In the genomic region with DNA sequence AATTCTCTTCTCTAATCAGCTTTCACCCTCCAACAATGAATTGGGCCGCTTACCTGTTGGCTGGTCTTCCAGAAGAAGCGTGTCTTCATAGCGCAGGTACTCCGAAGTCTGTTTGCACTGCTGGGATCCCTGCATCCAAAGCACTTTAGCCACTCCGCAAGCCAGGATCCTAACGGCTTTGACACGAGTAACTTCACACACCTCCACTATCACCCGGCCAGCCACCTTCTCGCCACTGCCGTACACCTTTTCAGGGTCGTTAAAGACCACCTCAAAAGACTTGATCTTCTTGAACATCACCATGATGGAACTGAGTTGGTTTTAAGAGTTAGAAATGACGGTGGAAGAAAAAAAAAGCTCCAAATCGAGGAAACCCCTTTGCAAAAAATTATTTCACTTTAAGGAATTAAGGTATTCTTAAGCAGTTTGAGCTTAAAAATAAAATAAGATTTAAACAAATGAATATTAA, we compare ENCODE assay signal across 6 cellular contexts. TPM values are rescaled to one million over a fixed set of nuclear protein-coding genes. Genes with fewer than 3 reads are reported as not detected.
DNase-seq lines count a peak whose midpoint lies in the region; ATAC-seq, FAIRE-seq and TF ChIP-seq lines count a peak whose summit lies in the region.

No MANE protein-coding gene starts in this region.

- DNase-seq in ELF-1 (ENCODE audit: low read depth, low spot score) (peak; percentile 41), WERI-Rb-1 (no peak), HepG2 (ENCODE audit: low spot score) (no peak), HuH-7.5 (ENCODE audit: low spot score) (no peak), DMS114 treated with DMSO at 0.1 percent for 48 hours (lab: John Stamatoyannopoulos, UW; ENCODE audit: unreplicated experiment) (no peak)

- H3K4me1 ChIP-seq in HepG2 (ENCODE audit: insufficient read depth, low read length): peaks cover 72% of the 10 kb centered on the region

- peak overlapping the region; percentile 93 for H3K9ac ChIP-seq in HepG2 (ENCODE audit: insufficient read depth, low read depth, low read length)

- H3K79me2 ChIP-seq in HepG2 (ENCODE audit: insufficient read depth, low read length): peaks cover 33% of the 10 kb centered on the region

- POLR2A ChIA-PET in HepG2 (lab: Yijun Ruan, JAX): interaction anchor here (0.7 to 2.9 kb wide), 5 partner anchors 11 to 69 kb away, joined by 3 to 10 read pairs (median 3); partner anchors contain the start of genes ANKRD34A, LIX1L, POLR3GL and RBM8A

- H3K36me3 ChIP-seq in WERI-Rb-1 (peaks cover 35% of the 10 kb centered on the region), HepG2 (replicated peaks in 1 of 2; ENCODE audit: control insufficient read depth in 1 of 2, insufficient read depth in 2 of 2, low read length in 2 of 2) (peaks cover 2 to 22% of the 10 kb centered on the region in 2 experiments; a peak in 3 of 5 replicates)

- H3K4me3 ChIP-seq in WERI-Rb-1 (ENCODE audit: low read depth, low read length) (peak overlapping the region; percentile 72), HepG2 (replicated peaks in 1 of 3; ENCODE audit: insufficient read depth in 1 of 3, low read depth in 2 of 3, low read length in 3 of 3) (peak overlapping the region; percentile 68 to 98 (median 91))

- no TSS peak for BruUV-seq in HepG2 (replicated peaks; lab: Mats Ljungman, UMichigan)

- under 1% methylated on average over 13 of the region's 13 CpGs for WGBS in HepG2 (ENCODE audit: low lambda C conversion rate)

- H3K4me2 ChIP-seq in HepG2 (ENCODE audit: low read depth, low read length): peak overlapping the region; percentile 97

- H2AFZ ChIP-seq in HepG2 (ENCODE audit: low read length): no peak overlapping the region

- FAIRE-seq in HepG2 (lab: Jason Lieb, UNC): no peak

- H3K9me3 ChIP-seq in WERI-Rb-1 (ENCODE audit: severe bottlenecking): no peaks in the 10 kb centered on the region
- no peaks in the 10 kb centered on the region for H3K9me3 ChIP-seq in HepG2 (ENCODE audit: low read length)

- no peak for TF ChIP-seq CTCF in WERI-Rb-1 (IDR thresholded peaks at IDR 0.05; ENCODE audit: low read depth, low read length)
- no peak for TF ChIP-seq CTCF in HepG2 (CRISPR knock-in tag; IDR thresholded peaks at IDR 0.05)

- peak overlapping the region; percentile 78 for H3K27ac ChIP-seq in WERI-Rb-1
- peak overlapping the region; percentile 94 for H3K27ac ChIP-seq in HepG2 (ENCODE audit: extremely low read length, insufficient read depth, low read length)

- in situ Hi-C loops in HepG2 (cut with HindIII; ENCODE audit: extremely low pct_ligation_motif_present, low pct_unique_long_range_greater_than_20kb): no loop called here

- peaks cover 50% of the 10 kb centered on the region for H4K20me1 ChIP-seq in HepG2 (ENCODE audit: insufficient read depth, low read length)

- TF ChIP-seq EP300 in HepG2 (IDR thresholded peaks at IDR 0.05; ENCODE audit: low read depth in 2 of 2, low read length in 2 of 2) (no peak), HepG2 (CRISPR knock-in tag; IDR thresholded peaks at IDR 0.05; ENCODE audit: borderline replicate concordance) (no peak)

- intact Hi-C loops in HepG2 (cut with micrococcal nuclease; ENCODE audit: unreplicated experiment): no loop called here

- no peak for TF ChIP-seq RAD21 in HepG2 (CRISPR knock-in tag; IDR thresholded peaks at IDR 0.05)

- TF ChIP-seq POLR2A in HepG2 (IDR thresholded peaks at IDR 0.05; ENCODE audit: insufficient read depth in 1 of 2, low read depth in 2 of 2, low read length in 2 of 2): no peak; a peak in 1 of 4 replicates

- CTCF ChIA-PET in HepG2 (lab: Yijun Ruan, JAX; ENCODE audit: low intra/inter-chr PET ratio, low total read pairs): interaction anchor here (0.8 kb wide), 1 partner anchor 104 kb away, joined by 4 read pairs; no protein-coding TSS in a partner anchor

- no peaks in the 10 kb centered on the region for H3K27me3 ChIP-seq in WERI-Rb-1 (ENCODE audit: insufficient read depth, low read depth, severe bottlenecking)
- H3K27me3 ChIP-seq in HepG2 (ENCODE audit: control insufficient read depth in 1 of 2, insufficient read depth in 2 of 2, low read length in 2 of 2): no peaks in the 10 kb centered on the region; a peak in 1 of 5 replicates

- ATAC-seq in HepG2 (0 out of 3 replicates have a peak, but pooled peaks have one; percentile 9), HG02763 (IDR thresholded peaks at IDR 0.05; ENCODE audit: unreplicated experiment) (no peak)

RNA-seq across cellular contexts. Expression of gene TXNIP, which starts 0.4 kb away (rescaled TPM):
- total RNA-seq in HepG2 (2016; rRNA removed; fragmentation: Illumina TruSeq; extraction: Trizol): 24.4 and 25.4 TPM in 2 replicates
- 4.1 and 4.3 TPM in 2 replicates for total RNA-seq in HepG2 (2016; cell fraction: cytosol; rRNA removed; fragmentation: Illumina TruSeq; extraction: Trizol; ENCODE audit: low read depth)
- 23.8 and 24.4 TPM in 2 replicates for total RNA-seq in HepG2 (2016; cell fraction: insoluble cytoplasmic fraction; rRNA removed; fragmentation: Illumina TruSeq; extraction: Trizol)
- 11.5 and 11.6 TPM in 2 replicates for total RNA-seq in HepG2 (2016; cell fraction: membrane; rRNA removed; fragmentation: Illumina TruSeq; extraction: Trizol)
- total RNA-seq in HepG2 (2016; cell fraction: nucleus; rRNA removed; fragmentation: Illumina TruSeq; extraction: Trizol): 34.7 and 39.5 TPM in 2 replicates
- polyA plus RNA-seq in HepG2 (2011; rRNA removed): 237 and 283 TPM in 2 replicates
- polyA plus RNA-seq in HepG2 (2011; cell fraction: cytosol; rRNA removed): 133 and 240 TPM in 2 replicates
- polyA plus RNA-seq in HepG2 (2011; cell fraction: nucleus; rRNA removed): 150 and 152 TPM in 2 replicates
- 191 and 204 TPM in 2 replicates for polyA plus RNA-seq in HepG2 (2012)
- polyA plus RNA-seq in HepG2 (2016; cell fraction: cytosol; fragmentation: Illumina TruSeq; extraction: Trizol; ENCODE audit: low read depth): 1.0 and 1.3 TPM in 2 replicates
- 19.6 and 21.5 TPM in 2 replicates for polyA plus RNA-seq in HepG2 (2016; cell fraction: insoluble cytoplasmic fraction; fragmentation: Illumina TruSeq; extraction: Trizol; ENCODE audit: low read depth)
- polyA plus RNA-seq in HepG2 (2016; cell fraction: membrane; fragmentation: Illumina TruSeq; extraction: Trizol; ENCODE audit: low read depth): 3.9 and 4.1 TPM in 2 replicates
- 35.2 and 39.0 TPM in 2 replicates for polyA plus RNA-seq in HepG2 (2016; cell fraction: nucleus; fragmentation: Illumina TruSeq; extraction: Trizol; ENCODE audit: insufficient read depth, low read depth)
- polyA minus RNA-seq in HepG2 (2011; rRNA and poly(A)+ RNA removed; ENCODE audit: low replicate concordance): 132 and 425 TPM in 2 replicates
- polyA minus RNA-seq in HepG2 (2011; cell fraction: cytosol; rRNA and poly(A)+ RNA removed): 117 and 168 TPM in 2 replicates
- 259 and 346 TPM in 2 replicates for polyA minus RNA-seq in HepG2 (2011; cell fraction: nucleus; rRNA and poly(A)+ RNA removed)

RNA-seq across cellular contexts. Expression of gene HJV, which starts 25.5 kb away (rescaled TPM):
- total RNA-seq in HepG2 (2016; rRNA removed; fragmentation: Illumina TruSeq; extraction: Trizol): 0.15 and 0.18 TPM in 2 replicates
- 0.35 TPM in 1 of 2 replicates, not detected in the other for total RNA-seq in HepG2 (2016; cell fraction: cytosol; rRNA removed; fragmentation: Illumina TruSeq; extraction: Trizol; ENCODE audit: low read depth)
- 0.30 TPM in 1 of 2 replicates, not detected in the other for total RNA-seq in HepG2 (2016; cell fraction: insoluble cytoplasmic fraction; rRNA removed; fragmentation: Illumina TruSeq; extraction: Trizol)
- 0.22 and 0.28 TPM in 2 replicates for total RNA-seq in HepG2 (2016; cell fraction: membrane; rRNA removed; fragmentation: Illumina TruSeq; extraction: Trizol)
- total RNA-seq in HepG2 (2016; cell fraction: nucleus; rRNA removed; fragmentation: Illumina TruSeq; extraction: Trizol): not detected in 2 replicates
- 0.03 TPM in 1 of 2 replicates, not detected in the other for polyA plus RNA-seq in HepG2 (2011; rRNA removed)
- 0.03 and 0.05 TPM in 2 replicates for polyA plus RNA-seq in HepG2 (2011; cell fraction: cytosol; rRNA removed)
- polyA plus RNA-seq in HepG2 (2011; cell fraction: nucleus; rRNA removed): not detected in 2 replicates
- not detected in 2 replicates for polyA plus RNA-seq in HepG2 (2012)
- 0.08 and 0.12 TPM in 2 replicates for polyA plus RNA-seq in HepG2 (2016; cell fraction: cytosol; fragmentation: Illumina TruSeq; extraction: Trizol; ENCODE audit: low read depth)
- polyA plus RNA-seq in HepG2 (2016; cell fraction: insoluble cytoplasmic fraction; fragmentation: Illumina TruSeq; extraction: Trizol; ENCODE audit: low read depth): not detected in 2 replicates
- polyA plus RNA-seq in HepG2 (2016; cell fraction: membrane; fragmentation: Illumina TruSeq; extraction: Trizol; ENCODE audit: low read depth): not detected in 2 replicates
- not detected in 2 replicates for polyA plus RNA-seq in HepG2 (2016; cell fraction: nucleus; fragmentation: Illumina TruSeq; extraction: Trizol; ENCODE audit: insufficient read depth, low read depth)
- not detected in 2 replicates for polyA minus RNA-seq in HepG2 (2011; rRNA and poly(A)+ RNA removed; ENCODE audit: low replicate concordance)
- not detected in 2 replicates for polyA minus RNA-seq in HepG2 (2011; cell fraction: cytosol; rRNA and poly(A)+ RNA removed)
- not detected in 2 replicates for polyA minus RNA-seq in HepG2 (2011; cell fraction: nucleus; rRNA and poly(A)+ RNA removed)

RNA-seq across cellular contexts. Expression of gene POLR3GL, which starts 31.5 kb away (rescaled TPM):
- 12.4 and 15.3 TPM in 2 replicates for total RNA-seq in HepG2 (2016; rRNA removed; fragmentation: Illumina TruSeq; extraction: Trizol)
- 7.1 and 7.5 TPM in 2 replicates for total RNA-seq in HepG2 (2016; cell fraction: cytosol; rRNA removed; fragmentation: Illumina TruSeq; extraction: Trizol; ENCODE audit: low read depth)
- 12.8 and 14.4 TPM in 2 replicates for total RNA-seq in HepG2 (2016; cell fraction: insoluble cytoplasmic fraction; rRNA removed; fragmentation: Illumina TruSeq; extraction: Trizol)
- total RNA-seq in HepG2 (2016; cell fraction: membrane; rRNA removed; fragmentation: Illumina TruSeq; extraction: Trizol): 15.4 and 17.0 TPM in 2 replicates
- total RNA-seq in HepG2 (2016; cell fraction: nucleus; rRNA removed; fragmentation: Illumina TruSeq; extraction: Trizol): 5.4 and 6.2 TPM in 2 replicates
- polyA plus RNA-seq in HepG2 (2011; rRNA removed): 10.8 and 11.5 TPM in 2 replicates
- polyA plus RNA-seq in HepG2 (2011; cell fraction: cytosol; rRNA removed): 7.4 and 7.9 TPM in 2 replicates
- polyA plus RNA-seq in HepG2 (2011; cell fraction: nucleus; rRNA removed): 5.1 and 6.2 TPM in 2 replicates
- 14.4 and 20.2 TPM in 2 replicates for polyA plus RNA-seq in HepG2 (2012)
- 10.0 and 10.7 TPM in 2 replicates for polyA plus RNA-seq in HepG2 (2016; cell fraction: cytosol; fragmentation: Illumina TruSeq; extraction: Trizol; ENCODE audit: low read depth)
- 21.5 and 23.2 TPM in 2 replicates for polyA plus RNA-seq in HepG2 (2016; cell fraction: insoluble cytoplasmic fraction; fragmentation: Illumina TruSeq; extraction: Trizol; ENCODE audit: low read depth)
- 20.0 and 21.6 TPM in 2 replicates for polyA plus RNA-seq in HepG2 (2016; cell fraction: membrane; fragmentation: Illumina TruSeq; extraction: Trizol; ENCODE audit: low read depth)
- polyA plus RNA-seq in HepG2 (2016; cell fraction: nucleus; fragmentation: Illumina TruSeq; extraction: Trizol; ENCODE audit: insufficient read depth, low read depth): 11.4 and 13.9 TPM in 2 replicates
- polyA minus RNA-seq in HepG2 (2011; rRNA and poly(A)+ RNA removed; ENCODE audit: low replicate concordance): 2.5 and 3.4 TPM in 2 replicates
- 2.5 and 4.6 TPM in 2 replicates for polyA minus RNA-seq in HepG2 (2011; cell fraction: cytosol; rRNA and poly(A)+ RNA removed)
- polyA minus RNA-seq in HepG2 (2011; cell fraction: nucleus; rRNA and poly(A)+ RNA removed): 5.0 and 6.6 TPM in 2 replicates

RNA-seq across cellular contexts. Expression of gene ANKRD34A, which starts 31.6 kb away (rescaled TPM):
- 0.07 and 0.14 TPM in 2 replicates for total RNA-seq in HepG2 (2016; rRNA removed; fragmentation: Illumina TruSeq; extraction: Trizol)
- not detected in 2 replicates for total RNA-seq in HepG2 (2016; cell fraction: cytosol; rRNA removed; fragmentation: Illumina TruSeq; extraction: Trizol; ENCODE audit: low read depth)
- 0.04 TPM in 1 of 2 replicates, not detected in the other for total RNA-seq in HepG2 (2016; cell fraction: insoluble cytoplasmic fraction; rRNA removed; fragmentation: Illumina TruSeq; extraction: Trizol)
- total RNA-seq in HepG2 (2016; cell fraction: membrane; rRNA removed; fragmentation: Illumina TruSeq; extraction: Trizol): 0.03 and 0.07 TPM in 2 replicates
- total RNA-seq in HepG2 (2016; cell fraction: nucleus; rRNA removed; fragmentation: Illumina TruSeq; extraction: Trizol): 0.13 and 0.19 TPM in 2 replicates
- 0.05 and 0.07 TPM in 2 replicates for polyA plus RNA-seq in HepG2 (2011; rRNA removed)
- 0.04 and 0.05 TPM in 2 replicates for polyA plus RNA-seq in HepG2 (2011; cell fraction: cytosol; rRNA removed)
- polyA plus RNA-seq in HepG2 (2011; cell fraction: nucleus; rRNA removed): 0.47 and 0.53 TPM in 2 replicates
- polyA plus RNA-seq in HepG2 (2012): 0.11 and 0.19 TPM in 2 replicates
- polyA plus RNA-seq in HepG2 (2016; cell fraction: cytosol; fragmentation: Illumina TruSeq; extraction: Trizol; ENCODE audit: low read depth): not detected in 2 replicates
- 0.08 TPM in 1 of 2 replicates, not detected in the other for polyA plus RNA-seq in HepG2 (2016; cell fraction: insoluble cytoplasmic fraction; fragmentation: Illumina TruSeq; extraction: Trizol; ENCODE audit: low read depth)
- polyA plus RNA-seq in HepG2 (2016; cell fraction: membrane; fragmentation: Illumina TruSeq; extraction: Trizol; ENCODE audit: low read depth): 0.05 TPM in 1 of 2 replicates, not detected in the other
- 0.12 and 0.16 TPM in 2 replicates for polyA plus RNA-seq in HepG2 (2016; cell fraction: nucleus; fragmentation: Illumina TruSeq; extraction: Trizol; ENCODE audit: insufficient read depth, low read depth)
- polyA minus RNA-seq in HepG2 (2011; rRNA and poly(A)+ RNA removed; ENCODE audit: low replicate concordance): 0.08 and 1.4 TPM in 2 replicates
- polyA minus RNA-seq in HepG2 (2011; cell fraction: cytosol; rRNA and poly(A)+ RNA removed): not detected in 2 replicates
- 0.25 and 0.39 TPM in 2 replicates for polyA minus RNA-seq in HepG2 (2011; cell fraction: nucleus; rRNA and poly(A)+ RNA removed)

RNA-seq across cellular contexts. Expression of gene LIX1L, which starts 38.2 kb away (rescaled TPM):
- total RNA-seq in HepG2 (2016; rRNA removed; fragmentation: Illumina TruSeq; extraction: Trizol): 8.1 and 10.9 TPM in 2 replicates
- total RNA-seq in HepG2 (2016; cell fraction: cytosol; rRNA removed; fragmentation: Illumina TruSeq; extraction: Trizol; ENCODE audit: low read depth): 1.6 TPM in 2 replicates
- 8.3 and 9.6 TPM in 2 replicates for total RNA-seq in HepG2 (2016; cell fraction: insoluble cytoplasmic fraction; rRNA removed; fragmentation: Illumina TruSeq; extraction: Trizol)
- total RNA-seq in HepG2 (2016; cell fraction: membrane; rRNA removed; fragmentation: Illumina TruSeq; extraction: Trizol): 6.8 and 7.1 TPM in 2 replicates
- 5.0 and 5.9 TPM in 2 replicates for total RNA-seq in HepG2 (2016; cell fraction: nucleus; rRNA removed; fragmentation: Illumina TruSeq; extraction: Trizol)
- polyA plus RNA-seq in HepG2 (2011; rRNA removed): 19.4 and 24.9 TPM in 2 replicates
- 19.3 and 22.0 TPM in 2 replicates for polyA plus RNA-seq in HepG2 (2011; cell fraction: cytosol; rRNA removed)
- 5.2 and 7.4 TPM in 2 replicates for polyA plus RNA-seq in HepG2 (2011; cell fraction: nucleus; rRNA removed)
- polyA plus RNA-seq in HepG2 (2012): 4.8 and 5.8 TPM in 2 replicates
- polyA plus RNA-seq in HepG2 (2016; cell fraction: cytosol; fragmentation: Illumina TruSeq; extraction: Trizol; ENCODE audit: low read depth): 1.3 and 1.7 TPM in 2 replicates
- 12.8 and 15.5 TPM in 2 replicates for polyA plus RNA-seq in HepG2 (2016; cell fraction: insoluble cytoplasmic fraction; fragmentation: Illumina TruSeq; extraction: Trizol; ENCODE audit: low read depth)
- 5.7 and 5.8 TPM in 2 replicates for polyA plus RNA-seq in HepG2 (2016; cell fraction: membrane; fragmentation: Illumina TruSeq; extraction: Trizol; ENCODE audit: low read depth)
- 9.8 and 10.9 TPM in 2 replicates for polyA plus RNA-seq in HepG2 (2016; cell fraction: nucleus; fragmentation: Illumina TruSeq; extraction: Trizol; ENCODE audit: insufficient read depth, low read depth)
- 15.4 and 31.6 TPM in 2 replicates for polyA minus RNA-seq in HepG2 (2011; rRNA and poly(A)+ RNA removed; ENCODE audit: low replicate concordance)
- 12.6 and 13.9 TPM in 2 replicates for polyA minus RNA-seq in HepG2 (2011; cell fraction: cytosol; rRNA and poly(A)+ RNA removed)
- 5.9 and 7.2 TPM in 2 replicates for polyA minus RNA-seq in HepG2 (2011; cell fraction: nucleus; rRNA and poly(A)+ RNA removed)
